Comparison of ENCODE assay signal across 21 cellular contexts in the genomic region with DNA sequence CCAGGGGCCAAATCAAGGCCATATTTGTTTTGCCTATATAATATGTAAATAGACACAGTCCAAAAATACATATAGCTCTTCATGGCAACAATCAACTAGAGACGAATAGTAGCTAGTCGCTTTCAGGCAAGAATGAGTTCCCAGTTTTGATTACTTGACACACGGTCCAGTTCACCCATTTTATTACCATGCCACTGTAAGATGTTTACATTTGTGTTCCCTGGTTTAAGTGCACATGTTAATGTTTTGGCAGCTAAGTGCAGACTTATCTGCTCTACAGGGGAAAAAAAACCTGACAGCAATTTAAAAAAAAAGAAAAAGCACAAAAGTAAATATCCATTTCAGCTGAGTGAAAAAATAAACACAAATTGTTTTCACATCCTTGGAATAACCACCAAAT.
"Had no signal": no experiment of that assay in that cellular context is flagged by ENCODE, and none has a peak within 500 bp of the region (broad histone marks: within the 10 kb centered on the region; RNA-seq: fewer than 3 reads in every experiment).

No MANE protein-coding gene starts in this region.

- H3K4me1 ChIP-seq: breast epithelium, colonic mucosa, esophagus muscularis mucosa, gastrocnemius medialis, spleen, upper lobe of right lung had no signal

- H3K27me3 ChIP-seq: breast epithelium, colonic mucosa, dorsolateral prefrontal cortex, esophagus muscularis mucosa, gastrocnemius medialis, spleen, upper lobe of right lung had no signal

- DNase-seq: activated CD4-positive, alpha-beta memory T cell treated with anti-CD3 and anti-CD28 coated beads for 36 hours; activated CD4-positive, alpha-beta T cell treated with anti-CD3 and anti-CD28 coated beads for 48 hours; activated CD4-positive, CD25-positive, alpha-beta regulatory T cell; activated effector memory CD4-positive, alpha-beta T cell treated with Interleukin-2 at 50 U/mL for 16 hours; activated naive CD4-positive, alpha-beta T cell treated with anti-CD3 and anti-CD28 coated beads for 36 hours; activated naive CD8-positive, alpha-beta T cell treated with anti-CD3 and anti-CD28 coated beads, Interleukin-2, amount 10 ng/mL, durations not matched to agents 7 days and 5 days; activated T-cell treated with anti-CD3 and anti-CD28 coated beads, Interleukin-2, amount 50 U/mL, for 72 hours; amniotic stem cell; colonic mucosa; dorsolateral prefrontal cortex; effector memory CD8-positive, alpha-beta T cell; gastrocnemius medialis; hippocampal formation; midbrain; natural killer cell; spleen; stimulated activated CD4-positive, alpha-beta T cell treated with anti-CD3 and anti-CD28 coated beads, Interleukin-4, amount 100 ng/mL, for 1 hour; stimulated activated naive CD8-positive, alpha-beta T cell treated with anti-CD3 and anti-CD28 coated beads, Interleukin-15, Interleukin-2, amounts not matched to agents 100 U/mL and 50 U/mL, for 24 hours; upper lobe of right lung had no signal

- H3K4me3 ChIP-seq: breast epithelium, colonic mucosa, dorsolateral prefrontal cortex, esophagus muscularis mucosa, gastrocnemius medialis, spleen, upper lobe of right lung had no signal

- H3K27ac ChIP-seq: breast epithelium, colonic mucosa, dorsolateral prefrontal cortex, esophagus muscularis mucosa, gastrocnemius medialis, spleen, upper lobe of right lung had no signal

- H3K36me3 ChIP-seq: breast epithelium, colonic mucosa, esophagus muscularis mucosa, gastrocnemius medialis, upper lobe of right lung had no signal

- H3K9me3 ChIP-seq: breast epithelium, colonic mucosa, esophagus muscularis mucosa, gastrocnemius medialis, upper lobe of right lung had no signal
